ENCODE assay signal across 15 cellular contexts in the genomic region with DNA sequence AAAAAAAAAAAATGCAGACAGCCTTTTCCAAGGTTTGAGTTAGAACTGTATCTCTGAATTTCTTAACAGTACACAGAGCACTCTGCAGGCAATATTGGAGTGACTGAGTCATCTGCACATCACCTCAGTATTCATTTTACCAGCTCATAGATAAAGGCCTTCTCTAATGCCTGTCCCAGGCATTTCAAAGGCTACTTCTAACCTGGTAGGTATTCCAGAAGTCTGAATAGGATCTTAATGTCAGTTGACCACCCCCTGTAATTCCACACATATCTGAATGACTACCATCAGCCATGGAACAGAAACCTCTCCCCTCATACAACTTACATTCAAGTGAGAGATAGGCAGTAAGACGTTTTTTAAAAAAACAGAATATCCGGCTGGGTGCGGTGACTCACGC. TPM values are rescaled to one million over a fixed set of nuclear protein-coding genes. Genes with fewer than 3 reads are reported as not detected.
DNase-seq lines count a peak whose midpoint lies in the region; ATAC-seq and TF ChIP-seq lines count a peak whose summit lies in the region.
"Had no signal": no experiment of that assay in that cellular context is flagged by ENCODE, and none has a peak within 500 bp of the region (broad histone marks: within the 10 kb centered on the region; RNA-seq: fewer than 3 reads in every experiment).

No MANE protein-coding gene starts in this region.

- H2BK120ac ChIP-seq in trophoblast cell (ENCODE audit: insufficient read depth, low read length, poor library complexity): no peak overlapping the region

- H2AK5ac ChIP-seq in trophoblast cell (ENCODE audit: low read length): no peak overlapping the region

- no peaks in the 10 kb centered on the region for H3K27me3 Mint-ChIP-seq in CD14-positive monocyte (ENCODE audit: low read depth in 3 of 3)
- H3K27me3 Mint-ChIP-seq: activated naive CD8-positive, alpha-beta T cell treated with anti-CD3 and anti-CD28 coated beads for 36 hours had no signal

- no peak overlapping the region for H3K4me3 ChIP-seq in Panc1 (ENCODE audit: low read depth in 2 of 2, low read length in 2 of 2)
- no peak overlapping the region for H3K4me3 ChIP-seq in epithelial cell of esophagus (ENCODE audit: low read length)
- no peak overlapping the region for H3K4me3 ChIP-seq in trophoblast cell (ENCODE audit: low read depth, low read length)
- no peak overlapping the region for H3K4me3 ChIP-seq in colonic mucosa
- H3K4me3 ChIP-seq: lung had no signal

- H3K4me1 ChIP-seq in Panc1 (ENCODE audit: control insufficient read depth, insufficient read depth, low read length) (peaks cover 10% of the 10 kb centered on the region), trophoblast cell (ENCODE audit: control insufficient read depth in 1 of 2, insufficient read depth in 2 of 2, low read length in 2 of 2) (peaks cover 2 to 5% of the 10 kb centered on the region in 2 experiments), colonic mucosa (no peaks in the 10 kb centered on the region)

- H3K79me2 ChIP-seq in trophoblast cell (ENCODE audit: control insufficient read depth, insufficient read depth, low read length, poor library complexity): no peaks in the 10 kb centered on the region

- POLR2A ChIA-PET in Panc1 (lab: Charles Lee): interaction anchor here (0.7 kb wide), 1 partner anchor 77 kb away, joined by 3 read pairs; no protein-coding TSS in a partner anchor

- H3K9me3 ChIP-seq in Panc1 (ENCODE audit: control insufficient read depth, insufficient read depth, low read depth, low read length) (no peaks in the 10 kb centered on the region), trophoblast cell (ENCODE audit: insufficient read depth, low read depth, low read length) (no peaks in the 10 kb centered on the region), colonic mucosa (no peaks in the 10 kb centered on the region)

- H3K79me1 ChIP-seq in trophoblast cell (ENCODE audit: low read length): peaks cover 1% of the 10 kb centered on the region

- no peak overlapping the region for H3K27ac ChIP-seq in Panc1 (ENCODE audit: low read length)
- no peak overlapping the region for H3K27ac ChIP-seq in trophoblast cell (ENCODE audit: low read depth, low read length)
- no peak overlapping the region for H3K27ac ChIP-seq in colonic mucosa

- no CpG with 5 or more reads among the region's 4 CpGs for WGBS in trophoblast cell (ENCODE audit: extremely low coverage, insufficient coverage, insufficient read length)

- DNase-seq in CD14-positive monocyte (ENCODE audit: low spot score) (no peak), Panc1 (ENCODE audit: low read depth, low spot score) (no peak), epithelial cell of esophagus (ENCODE audit: low read depth) (peak; percentile 78), trophoblast cell (peak; percentile 66 to 68), colonic mucosa (no peak)
- no peak for DNase-seq in activated CD4-positive, CD25-positive, alpha-beta regulatory T cell (lab: John Stamatoyannopoulos, UW)
- DNase-seq in activated CD4-positive, alpha-beta T cell treated with anti-CD3 and anti-CD28 coated beads, Interleukin-2, amount 50 U/mL, for 4 hours: no peak
- DNase-seq in stimulated activated naive CD4-positive, alpha-beta T cell treated with Interleukin-2 at 50 U/mL for 16 hours (lab: John Stamatoyannopoulos, UW): no peak
- DNase-seq: activated CD4-positive, alpha-beta T cell treated with anti-CD3 and anti-CD28 coated beads for 1 hour; activated naive CD8-positive, alpha-beta T cell treated with anti-CD3 and anti-CD28 coated beads for 36 hours; C1 segment of cervical spinal cord; KG1; NCI-H146; substantia nigra had no signal

- H3K36me3 ChIP-seq in Panc1 (ENCODE audit: control insufficient read depth, insufficient read depth, low read length) (no peaks in the 10 kb centered on the region), trophoblast cell (ENCODE audit: control insufficient read depth in 1 of 2, insufficient read depth in 2 of 2, low read length in 2 of 2) (peaks cover 2 to 5% of the 10 kb centered on the region in 2 experiments), colonic mucosa (no peaks in the 10 kb centered on the region)

- no peak overlapping the region for H3K4ac ChIP-seq in trophoblast cell (ENCODE audit: low read depth, low read length)

- H3K9ac ChIP-seq in trophoblast cell (ENCODE audit: low read length) (no peak overlapping the region), colonic mucosa (ENCODE audit: low read depth in 2 of 2, low read length in 2 of 2) (no peak overlapping the region)

- no peak overlapping the region for H3K4me2 ChIP-seq in trophoblast cell (ENCODE audit: low read length)

- no peak overlapping the region for H3K14ac ChIP-seq in trophoblast cell (ENCODE audit: low read length)

- intact Hi-C loops in CD14-positive monocyte (cut with micrococcal nuclease) (no loop called here), Panc1 (cut with micrococcal nuclease; ENCODE audit: unreplicated experiment) (no loop called here), colonic mucosa (cut with DNase I) (no loop called here)

- H3K4me3 Mint-ChIP-seq in CD14-positive monocyte: no peak overlapping the region
- H3K4me3 Mint-ChIP-seq: activated naive CD8-positive, alpha-beta T cell treated with anti-CD3 and anti-CD28 coated beads for 36 hours had no signal

- TF ChIP-seq CTCF in CD14-positive monocyte (IDR thresholded peaks at IDR 0.05) (no peak), Panc1 (IDR thresholded peaks at IDR 0.05) (no peak), epithelial cell of esophagus (IDR thresholded peaks at IDR 0.05; ENCODE audit: insufficient read depth, low read depth, low read length, missing control alignments) (no peak), colonic mucosa (IDR thresholded peaks at IDR 0.05) (no peak)

- peak overlapping the region in 4 of 7 donors; percentile 17 to 70 (median 52) for H3K27ac Mint-ChIP-seq in CD14-positive monocyte
- H3K27ac Mint-ChIP-seq: activated naive CD8-positive, alpha-beta T cell treated with anti-CD3 and anti-CD28 coated beads for 36 hours had no signal

- H2BK5ac ChIP-seq in trophoblast cell (ENCODE audit: low read depth, low read length, poor library complexity): no peak overlapping the region

- no peak overlapping the region for H3K23ac ChIP-seq in trophoblast cell (ENCODE audit: low read length)

- H3K9me3 Mint-ChIP-seq in CD14-positive monocyte: no peaks in the 10 kb centered on the region
- H3K9me3 Mint-ChIP-seq: activated naive CD8-positive, alpha-beta T cell treated with anti-CD3 and anti-CD28 coated beads for 36 hours had no signal

- peak; percentile 57 for ATAC-seq in Panc1

- no peak overlapping the region for H2AFZ ChIP-seq in trophoblast cell (ENCODE audit: insufficient read depth, low read length, poor library complexity)

- H3K18ac ChIP-seq in trophoblast cell (ENCODE audit: low read length): no peak overlapping the region

- H4K91ac ChIP-seq in trophoblast cell (ENCODE audit: low read depth, low read length): no peak overlapping the region

- peaks cover 37 to 58% of the 10 kb centered on the region in 2 donors for H3K36me3 Mint-ChIP-seq in CD14-positive monocyte

- BruUV-seq in Panc1 (replicated peaks; lab: Mats Ljungman, UMichigan): no TSS peak

- H4K8ac ChIP-seq in trophoblast cell (ENCODE audit: low read depth, low read length): no peak overlapping the region

- H2BK12ac ChIP-seq in trophoblast cell (ENCODE audit: low read length): no peak overlapping the region

- peaks cover 23% of the 10 kb centered on the region for H3K4me1 Mint-ChIP-seq in CD14-positive monocyte

- CTCF ChIA-PET in Panc1 (lab: Charles Lee): no interaction called here

- no peak overlapping the region for H4K12ac ChIP-seq in trophoblast cell (ENCODE audit: low read depth, low read length)

- in situ Hi-C loops in Panc1 (cut with HindIII; ENCODE audit: low pct_unique_long_range_greater_than_20kb, low sequenced_read_pairs): no loop called here

- H3K27me3 ChIP-seq in Panc1 (ENCODE audit: control insufficient read depth, insufficient read depth, low read length) (no peaks in the 10 kb centered on the region), trophoblast cell (ENCODE audit: insufficient read depth, low read length) (no peaks in the 10 kb centered on the region), colonic mucosa (no peaks in the 10 kb centered on the region)

RNA-seq across cellular contexts. Expression of a gene that starts 9.0 kb away (rescaled TPM):
- polyA plus RNA-seq in CD14-positive monocyte: 10 to 100 TPM; 44.7 to 47.0 TPM
- total RNA-seq in Panc1 (2021; ENCODE audit: unreplicated experiment) (20.9 TPM), colonic mucosa (10 to 100 TPM; 14.2 to 20.3 TPM)
- 17.3 TPM for polyA plus RNA-seq in Panc1 (2012; ENCODE audit: insufficient read length)
- polyA plus RNA-seq in trophoblast cell (2013): 15.3 and 15.7 TPM in 2 replicates

Comparison
In these comparisons a context has a peak if more than half of its experiments do, and no peak if none do; other contexts are left out.
1. DNase-seq: peak in epithelial cell of esophagus (single experiment) and trophoblast cell (2 of 2); none in CD14-positive monocyte (single experiment), Panc1 (single experiment), activated CD4-positive, CD25-positive, alpha-beta regulatory T cell (0 of 4), activated CD4-positive, alpha-beta T cell treated with anti-CD3 and anti-CD28 coated beads, Interleukin-2, amount 50 U/mL, for 4 hours (0 of 2), stimulated activated naive CD4-positive, alpha-beta T cell treated with Interleukin-2 at 50 U/mL for 16 hours (single experiment) and colonic mucosa (single experiment).